ENCODE assay signal across 15 cellular contexts in the genomic region with DNA sequence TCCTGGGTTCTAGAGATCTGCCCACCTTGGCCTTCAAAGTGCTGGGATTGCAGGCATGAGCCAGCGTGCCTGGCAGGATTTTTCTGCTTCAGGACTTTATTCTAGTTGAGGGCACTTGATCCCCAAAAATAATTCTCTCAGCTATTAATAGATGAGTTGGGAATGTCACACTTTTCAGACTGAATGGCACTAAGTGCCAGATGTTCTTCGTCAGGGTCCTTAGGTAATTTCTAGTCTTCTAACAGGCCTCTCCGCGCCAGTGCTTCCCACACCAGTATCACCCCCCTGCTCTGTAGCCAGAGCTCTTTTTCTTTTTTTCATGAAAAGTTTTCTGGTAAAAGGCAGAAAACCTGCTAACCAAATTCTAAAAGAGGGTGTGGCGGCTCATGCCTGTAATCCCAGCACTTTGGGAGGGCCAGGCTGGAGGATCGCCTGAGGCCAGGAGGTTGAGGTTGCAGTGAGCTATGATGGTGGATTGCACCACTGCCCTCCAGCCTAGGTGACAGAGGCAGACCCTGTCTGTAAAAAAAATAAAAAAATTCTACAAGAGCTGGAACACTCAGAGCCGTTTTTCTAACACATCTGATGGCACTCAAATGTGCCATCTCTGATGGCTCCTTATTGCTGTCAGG. TPM values are rescaled to one million over a fixed set of nuclear protein-coding genes. Genes with fewer than 3 reads are reported as not detected.
DNase-seq lines count a peak whose midpoint lies in the region; ATAC-seq lines count a peak whose summit lies in the region.
"Had no signal": no experiment of that assay in that cellular context is flagged by ENCODE, and none has a peak within 500 bp of the region (broad histone marks: within the 10 kb centered on the region; RNA-seq: fewer than 3 reads in every experiment).

No MANE protein-coding gene starts in this region.

- no peak overlapping the region for H3K4me3 Mint-ChIP-seq in activated CD8-positive, alpha-beta memory T cell treated with anti-CD3 and anti-CD28 coated beads, Interleukin-2, amount 10 ng/mL, durations not matched to agents 7 days and 5 days
- H3K4me3 Mint-ChIP-seq: CD4-positive, alpha-beta memory T cell; HFFc6 had no signal

- no peaks in the 10 kb centered on the region for H3K36me3 ChIP-seq in BLaER1

- no peaks in the 10 kb centered on the region for H4K20me1 ChIP-seq in BLaER1

- no peaks in the 10 kb centered on the region for H3K9me3 Mint-ChIP-seq in activated CD8-positive, alpha-beta memory T cell treated with anti-CD3 and anti-CD28 coated beads, Interleukin-2, amount 10 ng/mL, durations not matched to agents 7 days and 5 days (ENCODE audit: low read depth)
- H3K9me3 Mint-ChIP-seq: CD4-positive, alpha-beta memory T cell; HFFc6 had no signal

- DNase-seq in activated CD8-positive, alpha-beta memory T cell treated with anti-CD3 and anti-CD28 coated beads, Interleukin-2, amount 50 U/mL, for 48 hours, result peak; percentile 18
- no peak for DNase-seq in activated CD8-positive, alpha-beta memory T cell treated with anti-CD3 and anti-CD28 coated beads, Interleukin-2, amount 10 ng/mL, durations not matched to agents 7 days and 5 days
- peak; percentile 20 for DNase-seq in RPMI7951 (ENCODE audit: low read depth)
- peak; percentile 54 for DNase-seq in left kidney (ENCODE audit: low read depth, low spot score)
- no peak for DNase-seq in HT-29 (ENCODE audit: low spot score)
- DNase-seq: 8988T; CD4-positive, alpha-beta memory T cell; DMS79; GOT3; HCEC 1CT; HFFc6 had no signal

- H3K4me3 ChIP-seq in BLaER1, result no peak overlapping the region

- H3K4me2 ChIP-seq in BLaER1, result peak overlapping the region; percentile 67

- no peak overlapping the region for H3K9ac ChIP-seq in BLaER1

- H3K9me3 ChIP-seq in BLaER1, result no peaks in the 10 kb centered on the region

- CTCF ChIA-PET in activated CD8-positive, alpha-beta memory T cell treated with anti-CD3 and anti-CD28 coated beads, Interleukin-2, amount 10 ng/mL, durations not matched to agents 7 days and 5 days (lab: Charles Lee), result interaction anchor here (1.1 to 1.6 kb wide), 3 partner anchors 8 to 325 kb away, joined by 3 to 9 read pairs (median 3); no protein-coding TSS in a partner anchor

- ATAC-seq in activated CD8-positive, alpha-beta memory T cell treated with anti-CD3 and anti-CD28 coated beads, Interleukin-2, amount 10 ng/mL, durations not matched to agents 7 days and 5 days, result no peak
- ATAC-seq in GM21723 (IDR thresholded peaks at IDR 0.05; ENCODE audit: unreplicated experiment), result no peak
- ATAC-seq: HepG2 had no signal

- peaks cover 5% of the 10 kb centered on the region for H3K4me1 Mint-ChIP-seq in activated CD8-positive, alpha-beta memory T cell treated with anti-CD3 and anti-CD28 coated beads, Interleukin-2, amount 10 ng/mL, durations not matched to agents 7 days and 5 days
- H3K4me1 Mint-ChIP-seq: CD4-positive, alpha-beta memory T cell had no signal

- H3K27me3 ChIP-seq in BLaER1, result no peaks in the 10 kb centered on the region

- H3K4me1 ChIP-seq in BLaER1, result peaks cover 44% of the 10 kb centered on the region

- H3K27me3 Mint-ChIP-seq in activated CD8-positive, alpha-beta memory T cell treated with anti-CD3 and anti-CD28 coated beads, Interleukin-2, amount 10 ng/mL, durations not matched to agents 7 days and 5 days, result peaks cover 4% of the 10 kb centered on the region
- H3K27me3 Mint-ChIP-seq: CD4-positive, alpha-beta memory T cell had no signal

- no peaks in the 10 kb centered on the region for H3K36me3 Mint-ChIP-seq in activated CD8-positive, alpha-beta memory T cell treated with anti-CD3 and anti-CD28 coated beads, Interleukin-2, amount 10 ng/mL, durations not matched to agents 7 days and 5 days

- H3K27ac Mint-ChIP-seq in activated CD8-positive, alpha-beta memory T cell treated with anti-CD3 and anti-CD28 coated beads, Interleukin-2, amount 10 ng/mL, durations not matched to agents 7 days and 5 days, result no peak overlapping the region
- H3K27ac Mint-ChIP-seq: HFFc6 had no signal

- H3K27ac ChIP-seq in BLaER1, result no peak overlapping the region
- H3K27ac ChIP-seq: C4-2B had no signal

RNA-seq across cellular contexts. Expression of a gene that starts 6.1 kb away (rescaled TPM):
- 100 to 1,000 TPM; 148 to 194 TPM for total RNA-seq in activated CD8-positive, alpha-beta memory T cell treated with anti-CD3 and anti-CD28 coated beads, Interleukin-2, amount 10 ng/mL, durations not matched to agents 7 days and 5 days
- 145 and 147 TPM in 2 replicates for total RNA-seq in RPMI7951 (2014; rRNA removed; shearing (Covaris generic))
- total RNA-seq in HT-29 (2014; rRNA removed; shearing (Covaris generic)), result 109 and 125 TPM in 2 replicates

RNA-seq across cellular contexts. Expression of a gene that starts 41.8 kb away (rescaled TPM):
- total RNA-seq in activated CD8-positive, alpha-beta memory T cell treated with anti-CD3 and anti-CD28 coated beads, Interleukin-2, amount 10 ng/mL, durations not matched to agents 7 days and 5 days, result 1 to 10 TPM; 3.3 to 4.0 TPM
- 1.2 and 1.5 TPM in 2 replicates for total RNA-seq in RPMI7951 (2014; rRNA removed; shearing (Covaris generic))
- 1.1 and 1.4 TPM in 2 replicates for total RNA-seq in HT-29 (2014; rRNA removed; shearing (Covaris generic))

Comparison
In these comparisons a context has a peak if more than half of its experiments do, and no peak if none do; other contexts are left out.
1. DNase-seq: peak in activated CD8-positive, alpha-beta memory T cell treated with anti-CD3 and anti-CD28 coated beads, Interleukin-2, amount 50 U/mL, for 48 hours (single experiment), RPMI7951 (single experiment) and left kidney (single experiment); none in activated CD8-positive, alpha-beta memory T cell treated with anti-CD3 and anti-CD28 coated beads, Interleukin-2, amount 10 ng/mL, durations not matched to agents 7 days and 5 days (single experiment) and HT-29 (single experiment).